ENCODE assay signal across 8 cellular contexts in genomic region chr20:24992420-24993205, GRCh38. TPM values are rescaled to one million over a fixed set of nuclear protein-coding genes. Genes with fewer than 3 reads are reported as not detected.
A peak's percentile ranks its signal among the peaks of the same experiment; 100 is the strongest.
DNase-seq lines count a peak whose midpoint lies in the region; ATAC-seq and TF ChIP-seq lines count a peak whose summit lies in the region.

Gene APMAP, minus strand, starts transcription at chr20:24992751. Its CDS starts 63 bp downstream, at chr20:24992688.

- peak within 1 kb of the TSS; percentile 93 for H3K4me3 ChIP-seq in endodermal cell (ENCODE audit: low read length)

- peak within 1 kb of the TSS; percentile 85 for H3K4me3 Mint-ChIP-seq in endodermal cell

- H3K27ac ChIP-seq in endodermal cell (ENCODE audit: low read depth, low read length) = no peak within 1 kb of the TSS

- peaks cover 5% of the 10 kb centered on the region for H3K36me3 ChIP-seq in endodermal cell (ENCODE audit: control insufficient read depth, insufficient read depth, low read length)

- H3K9ac ChIP-seq in endodermal cell (ENCODE audit: extremely low read depth, low read length, poor library complexity, severe bottlenecking) = peak within 1 kb of the TSS; percentile 63

- H3K9me3 ChIP-seq in endodermal cell (ENCODE audit: control insufficient read depth, low read length) = no peaks in the 10 kb centered on the region

- peak within 1 kb of the TSS; percentile 92 for H3K27ac Mint-ChIP-seq in endodermal cell

- DNase-seq in Caki2 (ENCODE audit: low read depth) (peak; percentile 93), HT1080 (ENCODE audit: low read depth) (peak; percentile 89), NOMO-1 treated with dmso at 0.1 percent for 144 hours (lab: John Stamatoyannopoulos, UW; ENCODE audit: unreplicated experiment) (peak; percentile 89), endodermal cell (peak; percentile 97), mesenteric fat pad (ENCODE audit: low spot score) (peak; percentile 98)
- DNase-seq in activated CD8-positive, alpha-beta memory T cell treated with anti-CD3 and anti-CD28 coated beads, Interleukin-2, amount 50 U/mL, for 1 hour (ENCODE audit: extremely low read depth) = peak; percentile 90
- DNase-seq in stimulated activated CD8-positive, alpha-beta memory T cell treated with anti-CD3 and anti-CD28 coated beads, Interleukin-15, amount 100 ng/mL, for 24 hours (ENCODE audit: low read depth) = peak; percentile 95

- in situ Hi-C loops in Caki2 (cut with HindIII; ENCODE audit: low pct_unique_long_range_greater_than_20kb, low sequenced_read_pairs) = no loop called here

- TF ChIP-seq CTCF in endodermal cell (conservative IDR thresholded peaks at IDR 0.05) = no peak

- WGBS in endodermal cell (ENCODE audit: insufficient coverage in 1 of 2, insufficient read length in 1 of 2), 2 experiments = 0 to 1% methylated on average over 48 to 74 of the region's 74 CpGs

- H3K27me3 Mint-ChIP-seq in endodermal cell (ENCODE audit: insufficient read depth) = peaks cover 15% of the 10 kb centered on the region

- peaks cover 15% of the 10 kb centered on the region for H3K27me3 ChIP-seq in endodermal cell (ENCODE audit: control insufficient read depth, insufficient read depth, low read length, poor library complexity, severe bottlenecking)

- peaks cover 5% of the 10 kb centered on the region for H3K4me1 ChIP-seq in endodermal cell (ENCODE audit: control insufficient read depth, insufficient read depth, low read length)

- peaks cover 17% of the 10 kb centered on the region for H3K4me1 Mint-ChIP-seq in endodermal cell

- no peaks in the 10 kb centered on the region for H3K9me3 Mint-ChIP-seq in endodermal cell

- H3K36me3 Mint-ChIP-seq in endodermal cell (ENCODE audit: low read depth) = no peaks in the 10 kb centered on the region

- peak; percentile 90 for ATAC-seq in GM21367 (IDR thresholded peaks at IDR 0.05; ENCODE audit: unreplicated experiment)

RNA-seq across cellular contexts. Expression of gene APMAP, which starts in this region (rescaled TPM):
- total RNA-seq in Caki2 (2014; rRNA removed; shearing (Covaris generic); ENCODE audit: low replicate concordance) = 130 and 132 TPM in 2 replicates
- 173 and 180 TPM in 2 replicates for total RNA-seq in HT1080 (2014; rRNA removed; shearing (Covaris generic))
- polyA plus RNA-seq in HT1080 (2015; cell fraction: cytosol; rRNA removed) = 190 and 194 TPM in 2 replicates
- polyA plus RNA-seq in HT1080 (2015; cell fraction: nucleus; rRNA removed) = 243 and 247 TPM in 2 replicates
- total RNA-seq in endodermal cell (10 to 100 TPM; 60.2 to 65.6 TPM), mesenteric fat pad (166 TPM)
- 76.8 TPM for polyA plus RNA-seq in endodermal cell (2013, experiment 1 of 2)
- polyA plus RNA-seq in endodermal cell (2013, experiment 2 of 2) = 70.0 TPM
